Comparison of ENCODE assay signal across 23 cellular contexts in genomic region chr3:173870976-173871375, GRCh38.
"Had no signal": no experiment of that assay in that cellular context is flagged by ENCODE, and none has a peak within 500 bp of the region (broad histone marks: within the 10 kb centered on the region; RNA-seq: fewer than 3 reads in every experiment).

No MANE protein-coding gene starts in this region.

- H3K27me3 ChIP-seq: esophagus muscularis mucosa, ovary, sigmoid colon, testis, tibial artery had no signal

- H3K4me3 Mint-ChIP-seq: naive thymus-derived CD8-positive, alpha-beta T cell; nephron progenitor cell; stimulated activated memory B cell treated with anti-CD40 and anti-IgM and Interleukin-4, amounts not matched to agents 10 μg/mL and 1 μg/mL and 100 μg/mL, for 72 hours; type B pancreatic cell had no signal

- H3K27ac Mint-ChIP-seq: naive thymus-derived CD8-positive, alpha-beta T cell; nephron progenitor cell; stimulated activated memory B cell treated with anti-CD40 and anti-IgM and Interleukin-4, amounts not matched to agents 10 μg/mL and 1 μg/mL and 100 μg/mL, for 72 hours; type B pancreatic cell had no signal

- H3K4me1 ChIP-seq: esophagus muscularis mucosa, psoas muscle, sigmoid colon, testis had no signal

- H3K4me1 Mint-ChIP-seq: naive thymus-derived CD8-positive, alpha-beta T cell; nephron progenitor cell; stimulated activated memory B cell treated with anti-CD40 and anti-IgM and Interleukin-4, amounts not matched to agents 10 μg/mL and 1 μg/mL and 100 μg/mL, for 72 hours had no signal

- H3K36me3 Mint-ChIP-seq: naive thymus-derived CD8-positive, alpha-beta T cell; stimulated activated memory B cell treated with anti-CD40 and anti-IgM and Interleukin-4, amounts not matched to agents 10 μg/mL and 1 μg/mL and 100 μg/mL, for 72 hours; type B pancreatic cell had no signal

- H3K36me3 ChIP-seq: esophagus muscularis mucosa, ovary, sigmoid colon, tibial artery had no signal

- H3K4me3 ChIP-seq: coronary artery, esophagus muscularis mucosa, lung, ovary, psoas muscle, sigmoid colon, testis, tibial artery had no signal

- H3K27me3 Mint-ChIP-seq: naive thymus-derived CD8-positive, alpha-beta T cell; stimulated activated memory B cell treated with anti-CD40 and anti-IgM and Interleukin-4, amounts not matched to agents 10 μg/mL and 1 μg/mL and 100 μg/mL, for 72 hours; type B pancreatic cell had no signal

- H3K9me3 ChIP-seq: esophagus muscularis mucosa, ovary, psoas muscle, sigmoid colon, testis, tibial artery had no signal

- H3K9me3 Mint-ChIP-seq: nephron progenitor cell; stimulated activated memory B cell treated with anti-CD40 and anti-IgM and Interleukin-4, amounts not matched to agents 10 μg/mL and 1 μg/mL and 100 μg/mL, for 72 hours had no signal

- DNase-seq: dermis blood vessel endothelial cell; effector memory CD4-positive, alpha-beta T cell; head of caudate nucleus; mesenchymal stem cell; naive thymus-derived CD8-positive, alpha-beta T cell; nephron progenitor cell; nucleus accumbens; ovary; posterior cingulate gyrus; psoas muscle; right cardiac atrium; sigmoid colon; stimulated activated CD4-positive, alpha-beta T cell treated with anti-CD3 and anti-CD28 coated beads, Interleukin-2, amount 100 ng/mL, for 24 hours; stimulated activated CD4-positive, alpha-beta T cell treated with anti-CD3 and anti-CD28 coated beads, Interleukin-4, amount 100 ng/mL, for 4 hours; stimulated activated naive CD8-positive, alpha-beta T cell treated with anti-CD3 and anti-CD28 coated beads, Interleukin-15, Interleukin-2, amounts not matched to agents 100 U/mL and 50 U/mL, for 24 hours; substantia nigra; testis; tibial artery had no signal

- H3K27ac ChIP-seq: coronary artery, esophagus muscularis mucosa, ovary, psoas muscle, sigmoid colon, testis had no signal
